23 cellular contexts compared by ENCODE assay signal in the genomic region with DNA sequence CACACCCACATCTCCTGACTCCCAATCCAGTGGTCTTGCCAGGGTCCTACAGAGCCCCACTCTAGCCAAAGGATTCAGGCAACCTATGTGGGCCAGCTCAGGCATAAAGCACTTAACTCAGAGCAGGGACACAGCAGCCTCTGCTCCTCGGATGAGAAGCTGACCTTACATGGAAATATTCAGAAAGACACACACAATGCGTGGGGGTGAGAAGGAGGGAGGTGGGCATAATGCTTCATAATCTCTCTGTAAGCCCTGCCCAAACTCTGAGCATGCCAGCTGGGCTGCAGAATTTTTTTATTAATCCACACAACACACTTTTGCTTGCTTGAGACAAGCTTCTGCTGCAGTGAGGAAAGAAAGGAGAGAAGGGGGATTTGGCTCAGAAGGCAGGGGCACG. TPM values are rescaled to one million over a fixed set of nuclear protein-coding genes. Genes with fewer than 3 reads are reported as not detected.
DNase-seq lines count a peak whose midpoint lies in the region; ATAC-seq, FAIRE-seq and TF ChIP-seq lines count a peak whose summit lies in the region.
"Had no signal": no experiment of that assay in that cellular context is flagged by ENCODE, and none has a peak within 500 bp of the region (broad histone marks: within the 10 kb centered on the region; RNA-seq: fewer than 3 reads in every experiment).

No MANE protein-coding gene starts in this region.

- H3K4me3 ChIP-seq in esophagus muscularis mucosa = no peak overlapping the region
- no peak overlapping the region for H3K4me3 ChIP-seq in rectal smooth muscle tissue (ENCODE audit: low read length)
- H3K4me3 ChIP-seq in pancreas = no peak overlapping the region
- H3K4me3 ChIP-seq: BLaER1, HAP-1, K562, SJCRH30 had no signal

- no peaks in the 10 kb centered on the region for H3K27me3 ChIP-seq in esophagus muscularis mucosa
- no peaks in the 10 kb centered on the region for H3K27me3 ChIP-seq in rectal smooth muscle tissue (ENCODE audit: control insufficient read depth, insufficient read depth, low read length)
- no peaks in the 10 kb centered on the region for H3K27me3 ChIP-seq in pancreas
- H3K27me3 ChIP-seq: BLaER1, SJCRH30 had no signal

- TF ChIP-seq EP300 in esophagus muscularis mucosa (IDR thresholded peaks at IDR 0.05) = no peak

- TF ChIP-seq CTCF in esophagus muscularis mucosa (IDR thresholded peaks at IDR 0.05) (no peak), pancreas (IDR thresholded peaks at IDR 0.05) (no peak)

- H3K9me3 ChIP-seq in esophagus muscularis mucosa (no peaks in the 10 kb centered on the region), pancreas (no peaks in the 10 kb centered on the region)
- H3K9me3 ChIP-seq: BLaER1, HAP-1 had no signal

- no peak for FAIRE-seq in pancreas (lab: Jason Lieb, UNC)
- FAIRE-seq: HTR-8/SVneo had no signal

- ATAC-seq in pancreas = no peak
- ATAC-seq: K562, PC-3, SK-N-SH treated with all-trans-retinoic acid at 6 μM for 48 hours had no signal

- H3K4me1 ChIP-seq in esophagus muscularis mucosa (peaks cover 24 to 58% (median 41%) of the 10 kb centered on the region in 4 donors), rectal smooth muscle tissue (ENCODE audit: control insufficient read depth, insufficient read depth, low read length) (peaks cover 20% of the 10 kb centered on the region), pancreas (no peaks in the 10 kb centered on the region)
- H3K4me1 ChIP-seq: HAP-1, SJCRH30 had no signal

- H3K36me3 ChIP-seq in esophagus muscularis mucosa (no peaks in the 10 kb centered on the region), rectal smooth muscle tissue (ENCODE audit: control insufficient read depth, insufficient read depth, low read length) (no peaks in the 10 kb centered on the region), pancreas (no peaks in the 10 kb centered on the region)
- H3K36me3 ChIP-seq: BLaER1, HAP-1, SJCRH30 had no signal

- TF ChIP-seq POLR2A in esophagus muscularis mucosa (IDR thresholded peaks at IDR 0.05; ENCODE audit: low read depth) = no peak

- intact Hi-C loops in esophagus muscularis mucosa (cut with DNase I) (no loop called here), pancreas (cut with DNase I) (no loop called here)

- H3K9ac ChIP-seq in rectal smooth muscle tissue (ENCODE audit: low read length) = no peak overlapping the region
- H3K9ac ChIP-seq: BLaER1 had no signal

- WGBS in esophagus muscularis mucosa = 44% methylated on average over 3 of the region's 3 CpGs
- 74% methylated on average over 3 of the region's 3 CpGs for WGBS in pancreas, 2 donors

- H3K27ac ChIP-seq in esophagus muscularis mucosa (replicated peaks in 1 of 4) (peak overlapping the region; percentile 58 to 60 (median 60)), rectal smooth muscle tissue (ENCODE audit: low read depth, low read length) (peak overlapping the region; percentile 77), pancreas (no peak overlapping the region)
- H3K27ac ChIP-seq: BLaER1, SJCRH30 had no signal

- DNase-seq in NCI-H82 (lab: John Stamatoyannopoulos, UW) (peak; percentile 58), NCI-H82 treated with DMSO at 0.1 percent for 48 hours (lab: John Stamatoyannopoulos, UW; ENCODE audit: unreplicated experiment) (no peak), esophagus muscularis mucosa (ENCODE audit: extremely low spot score) (no peak), pancreas (no peak), NCI-H2107 treated with DMSO at 0.1 percent for 48 hours (lab: John Stamatoyannopoulos, UW; ENCODE audit: unreplicated experiment) (no peak), NCI-H128 (lab: John Stamatoyannopoulos, UW; ENCODE audit: unreplicated experiment) (no peak)
- DNase-seq: CD4-positive, CD25-positive, alpha-beta regulatory T cell; GOT3; HFFc6; Kasumi-1; NCI-H446 treated with DMSO at 0.1 percent for 48 hours; NCI-H69; NK-92 treated with Interleukin-12 subunit alpha and Interleukin-12 subunit beta, amount 100 ng/mL, for 24 hours; PC-3; SJCRH30 had no signal

RNA-seq across cellular contexts. Expression of a gene that starts 21.6 kb away (rescaled TPM):
- total RNA-seq in esophagus muscularis mucosa = 10 to 100 TPM; 25.7 to 57.6 (median 47.5) TPM
- 10 to 100 TPM in 1 of 6 donors, 1 to 10 TPM in 5; 6.6 to 18.6 (median 7.9) TPM for total RNA-seq in pancreas
- 1 to 10 TPM; 2.5 to 4.1 TPM for polyA plus RNA-seq in pancreas
- total RNA-seq: Daoy, K562, M059J, PC-3 had no signal
- polyA plus RNA-seq: K562 had no signal

Comparison
In these comparisons a context has a peak if more than half of its experiments do, and no peak if none do; other contexts are left out.
1. H3K27ac ChIP-seq: peak in esophagus muscularis mucosa (4 of 4) and rectal smooth muscle tissue (single experiment); none in pancreas (0 of 4).